In the genomic region with DNA sequence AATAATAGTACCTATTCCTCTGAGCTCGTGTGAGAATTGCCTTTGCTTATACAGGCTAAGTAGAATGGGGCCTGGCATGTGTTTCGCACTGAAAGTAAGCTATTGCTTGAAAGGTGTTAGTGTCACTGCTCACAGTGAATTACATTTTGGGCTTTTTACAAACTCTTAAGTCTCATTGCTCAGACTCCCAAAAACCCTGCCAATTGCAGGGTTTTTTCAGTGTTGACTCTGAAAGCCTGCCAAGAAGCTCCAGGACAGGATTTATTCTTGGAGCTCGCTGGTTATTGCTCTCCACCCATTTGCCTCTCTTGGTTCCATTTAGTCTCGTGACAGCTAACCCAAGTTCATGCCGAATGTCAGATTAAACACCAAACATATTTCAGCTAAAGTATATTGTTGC, we compare ENCODE assay signal across 1 cellular context.
TF ChIP-seq lines count a peak whose summit lies in the region.

No MANE protein-coding gene starts in this region.

TF ChIP-seq in endothelial cell of umbilical vein, 7 proteins besides CTCF, POLR2A, EP300 and RAD21:
- no peak for TF ChIP-seq EZH2 (IDR thresholded peaks at IDR 0.05; ENCODE audit: borderline replicate concordance, low read depth, low read length, severe bottlenecking)
- no peak for TF ChIP-seq POLR2AphosphoS5 (IDR thresholded peaks at IDR 0.05; ENCODE audit: insufficient read depth, low read depth, low read length)
- no peak for TF ChIP-seq MYC (IDR thresholded peaks at IDR 0.05; ENCODE audit: low read depth, low read length)
- no peak for TF ChIP-seq GATA2 (IDR thresholded peaks at IDR 0.05; ENCODE audit: insufficient read depth, insufficient read length, low read depth, low read length)
- TF ChIP-seq FOS (IDR thresholded peaks at IDR 0.05; ENCODE audit: borderline replicate concordance, insufficient read depth, low read length) = no peak
TF ChIP-seq in endothelial cell of umbilical vein: peak in this region for 0.
